Comparison of ENCODE assay signal across 15 cellular contexts in genomic region chr1:7641587-7642417, GRCh38.
DNase-seq lines count a peak whose midpoint lies in the region; ATAC-seq and TF ChIP-seq lines count a peak whose summit lies in the region.
"Had no signal": no experiment of that assay in that cellular context is flagged by ENCODE, and none has a peak within 500 bp of the region (broad histone marks: within the 10 kb centered on the region; RNA-seq: fewer than 3 reads in every experiment).

No MANE protein-coding gene starts in this region.

- H4K8ac ChIP-seq in H9 (replicated peaks; ENCODE audit: insufficient read length, low read depth, low read length): no peak overlapping the region

- no peak overlapping the region for H2BK5ac ChIP-seq in H9 (ENCODE audit: insufficient read length, low read length)

- H3K27ac Mint-ChIP-seq in H9: no peak overlapping the region; a peak in 1 of 7 replicates

- H3K4ac ChIP-seq in H9 (ENCODE audit: low read depth, low read length): no peak overlapping the region

- H3K4me3 ChIP-seq in BLaER1 treated with 17β-estradiol and CSF1 and Interleukin-3, amounts not matched to agents 10 nM and 100 nM: no peak overlapping the region
- H3K4me3 ChIP-seq in kidney epithelial cell (ENCODE audit: low read depth, low read length): no peak overlapping the region
- H3K4me3 ChIP-seq: SJCRH30 had no signal

- H3T11ph ChIP-seq in H9 (ENCODE audit: low read length): no peak overlapping the region

- no peak overlapping the region for H4K5ac ChIP-seq in H9 (ENCODE audit: insufficient read length, low read depth, low read length)

- peaks cover 0 to 5% (median 0%) of the 10 kb centered on the region in 11 experiments; a peak in 2 of 22 replicates for H3K9me3 ChIP-seq in BLaER1 treated with 17β-estradiol and CSF1 and Interleukin-3, amounts not matched to agents 10 nM and 100 nM (replicated peaks in 1 of 11)
- H3K9me3 ChIP-seq in H9 (ENCODE audit: control insufficient read depth, low read depth, low read length): no peaks in the 10 kb centered on the region
- H3K9me3 ChIP-seq: SJCRH30 had no signal

- no peaks in the 10 kb centered on the region for H3K36me3 Mint-ChIP-seq in H9 (ENCODE audit: insufficient read depth in 1 of 3, low read depth in 3 of 3)

- H3K9ac ChIP-seq in BLaER1 treated with 17β-estradiol and CSF1 and Interleukin-3, amounts not matched to agents 10 nM and 100 nM: no peak overlapping the region
- no peak overlapping the region for H3K9ac ChIP-seq in H9 (ENCODE audit: extremely low read depth, insufficient read length, low read length)

- H2BK15ac ChIP-seq in H9 (ENCODE audit: low read depth, low read length): no peak overlapping the region

- no peaks in the 10 kb centered on the region for H3K27me3 ChIP-seq in BLaER1 treated with 17β-estradiol and CSF1 and Interleukin-3, amounts not matched to agents 10 nM and 100 nM
- H3K27me3 ChIP-seq in H9 (ENCODE audit: insufficient read depth, low read length) (no peaks in the 10 kb centered on the region), kidney epithelial cell (ENCODE audit: control insufficient read depth, insufficient read depth, low read length) (no peaks in the 10 kb centered on the region)

- H3K4me3 Mint-ChIP-seq in H9: no peak overlapping the region

- DNase-seq in H9: no peak
- no peak for DNase-seq in kidney epithelial cell (ENCODE audit: low read depth)
- no peak for DNase-seq in SKM-1 (lab: John Stamatoyannopoulos, UW; ENCODE audit: unreplicated experiment)
- no peak for DNase-seq in COR-L47 (lab: John Stamatoyannopoulos, UW)
- DNase-seq: activated CD4-positive, alpha-beta T cell treated with anti-CD3 and anti-CD28 coated beads for 48 hours; activated CD8-positive, alpha-beta memory T cell treated with anti-CD3 and anti-CD28 coated beads, Interleukin-2, amount 50 U/mL, for 48 hours; KBM-7; NCI-H1105 treated with DMSO at 0.1 percent for 48 hours; stimulated activated CD4-positive, alpha-beta T cell treated with anti-CD3 and anti-CD28 coated beads, Interleukin-4, amount 100 ng/mL, for 1 hour; substantia nigra; T1000 had no signal

- H3K14ac ChIP-seq in H9 (ENCODE audit: insufficient read depth, low read length): peak overlapping the region; percentile 54; the same call in 1 of the 2 replicates

- peaks cover 0 to 6% (median 0%) of the 10 kb centered on the region in 11 experiments; a peak in 1 of 22 replicates for H4K20me1 ChIP-seq in BLaER1 treated with 17β-estradiol and CSF1 and Interleukin-3, amounts not matched to agents 10 nM and 100 nM
- peaks cover 5% of the 10 kb centered on the region for H4K20me1 ChIP-seq in H9 (ENCODE audit: control insufficient read depth, insufficient read depth, insufficient read length)

- peaks cover 0 to 47% (median 34%) of the 10 kb centered on the region in 10 experiments; a peak in 17 of 20 replicates for H3K4me1 ChIP-seq in BLaER1 treated with 17β-estradiol and CSF1 and Interleukin-3, amounts not matched to agents 10 nM and 100 nM
- no peaks in the 10 kb centered on the region; the same call in 1 of the 2 replicates for H3K4me1 ChIP-seq in H9 (ENCODE audit: insufficient read depth, low read length)

- peaks cover 2% of the 10 kb centered on the region; the same call in 1 of the 2 replicates for H3K27me3 Mint-ChIP-seq in H9 (ENCODE audit: low read depth)

- no peak overlapping the region for H3K18ac ChIP-seq in H9 (ENCODE audit: insufficient read length, low read depth, low read length)

- no peak overlapping the region for H2BK20ac ChIP-seq in H9 (ENCODE audit: low read depth, low read length, poor library complexity, severe bottlenecking)

- no peaks in the 10 kb centered on the region; a peak in 1 of 5 replicates for H3K9me3 Mint-ChIP-seq in H9

- no peak overlapping the region for H3K56ac ChIP-seq in H9 (ENCODE audit: insufficient read length, low read depth, low read length)

- no peaks in the 10 kb centered on the region for H3K23me2 ChIP-seq in H9 (ENCODE audit: insufficient read length, low read depth, low read length, poor library complexity, severe bottlenecking)

- no peaks in the 10 kb centered on the region for H3K79me2 ChIP-seq in H9 (ENCODE audit: insufficient read depth, low read length)

- H3K4me2 ChIP-seq in BLaER1 treated with 17β-estradiol and CSF1 and Interleukin-3, amounts not matched to agents 10 nM and 100 nM: peak overlapping the region in 9 of 11 experiments; percentile 6 to 57 (median 46); a peak in 14 of 22 replicates
- no peak overlapping the region for H3K4me2 ChIP-seq in H9 (ENCODE audit: insufficient read depth, insufficient read length, low read length)

- H3K4me1 Mint-ChIP-seq in H9: peaks cover 10 to 34% of the 10 kb centered on the region in 2 experiments

- H2AFZ ChIP-seq in H9 (ENCODE audit: low read length): no peak overlapping the region

- no peak overlapping the region for H3K23ac ChIP-seq in H9 (ENCODE audit: insufficient read length, low read depth, low read length)

- H3K27ac ChIP-seq in BLaER1 treated with 17β-estradiol and CSF1 and Interleukin-3, amounts not matched to agents 10 nM and 100 nM: no peak overlapping the region
- H3K27ac ChIP-seq in H9 (ENCODE audit: insufficient read length, low read depth, low read length): no peak overlapping the region
- H3K27ac ChIP-seq: SJCRH30 had no signal

- no peaks in the 10 kb centered on the region for H3K79me1 ChIP-seq in H9 (ENCODE audit: insufficient read depth, low read depth, low read length, poor library complexity, severe bottlenecking)

- ATAC-seq in SK-N-SH treated with all-trans-retinoic acid at 6 μM for 48 hours (peak; percentile 25; the same call in 1 of the 3 replicates), GM18868 (IDR thresholded peaks at IDR 0.05; ENCODE audit: unreplicated experiment) (no peak)

- no peak overlapping the region for H2BK120ac ChIP-seq in H9 (ENCODE audit: low read depth, low read length, poor library complexity, severe bottlenecking)

- no CpG with 5 or more reads among the region's 18 CpGs for WGBS in H9 (ENCODE audit: extremely low coverage, insufficient read length, low lambda C conversion rate)

- no peak overlapping the region for H2BK12ac ChIP-seq in H9 (ENCODE audit: insufficient read length, low read depth, low read length)

- no peak overlapping the region for H2AK5ac ChIP-seq in H9 (ENCODE audit: insufficient read length, low read length)

- no peak overlapping the region for H4K91ac ChIP-seq in H9 (ENCODE audit: insufficient read length, low read depth, low read length)

- TF ChIP-seq CTCF in H9 (conservative IDR thresholded peaks at IDR 0.05): 0 out of 3 replicates have a peak, but pooled peaks have one; percentile 28
- TF ChIP-seq CTCF in kidney epithelial cell (IDR thresholded peaks at IDR 0.05; ENCODE audit: insufficient read depth, low read length, poor library complexity, severe bottlenecking): peak; percentile 24

- H3K36me3 ChIP-seq in BLaER1 treated with 17β-estradiol and CSF1 and Interleukin-3, amounts not matched to agents 10 nM and 100 nM: no peaks in the 10 kb centered on the region
- no peaks in the 10 kb centered on the region for H3K36me3 ChIP-seq in kidney epithelial cell (ENCODE audit: control insufficient read depth, insufficient read depth, low read length)
- H3K36me3 ChIP-seq: SJCRH30 had no signal

TF ChIP-seq in SK-N-SH treated with all-trans-retinoic acid at 6 μM for 48 hours, 23 proteins besides CTCF, POLR2A, EP300 and RAD21 (continues in another document):
- no peak for TF ChIP-seq ZNF70 (CRISPR knock-in tag; IDR thresholded peaks at IDR 0.05)
- no peak for TF ChIP-seq GLIS3 (CRISPR knock-in tag; IDR thresholded peaks at IDR 0.05)
- no peak for TF ChIP-seq ZFP3 (CRISPR knock-in tag; IDR thresholded peaks at IDR 0.05)
- TF ChIP-seq BACH2 (CRISPR knock-in tag; IDR thresholded peaks at IDR 0.05; ENCODE audit: borderline replicate concordance): no peak
- no peak for TF ChIP-seq PPARA (CRISPR knock-in tag; IDR thresholded peaks at IDR 0.05; ENCODE audit: borderline replicate concordance)
- TF ChIP-seq, protein P1, sequence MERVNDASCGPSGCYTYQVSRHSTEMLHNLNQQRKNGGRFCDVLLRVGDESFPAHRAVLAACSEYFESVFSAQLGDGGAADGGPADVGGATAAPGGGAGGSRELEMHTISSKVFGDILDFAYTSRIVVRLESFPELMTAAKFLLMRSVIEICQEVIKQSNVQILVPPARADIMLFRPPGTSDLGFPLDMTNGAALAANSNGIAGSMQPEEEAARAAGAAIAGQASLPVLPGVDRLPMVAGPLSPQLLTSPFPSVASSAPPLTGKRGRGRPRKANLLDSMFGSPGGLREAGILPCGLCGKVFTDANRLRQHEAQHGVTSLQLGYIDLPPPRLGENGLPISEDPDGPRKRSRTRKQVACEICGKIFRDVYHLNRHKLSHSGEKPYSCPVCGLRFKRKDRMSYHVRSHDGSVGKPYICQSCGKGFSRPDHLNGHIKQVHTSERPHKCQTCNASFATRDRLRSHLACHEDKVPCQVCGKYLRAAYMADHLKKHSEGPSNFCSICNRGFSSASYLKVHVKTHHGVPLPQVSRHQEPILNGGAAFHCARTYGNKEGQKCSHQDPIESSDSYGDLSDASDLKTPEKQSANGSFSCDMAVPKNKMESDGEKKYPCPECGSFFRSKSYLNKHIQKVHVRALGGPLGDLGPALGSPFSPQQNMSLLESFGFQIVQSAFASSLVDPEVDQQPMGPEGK (CRISPR knock-in tag; IDR thresholded peaks at IDR 0.05; ENCODE audit: borderline replicate concordance): no peak
- no peak for TF ChIP-seq ISL1 (CRISPR knock-in tag; IDR thresholded peaks at IDR 0.05)
- no peak for TF ChIP-seq CREB5 (CRISPR knock-in tag; IDR thresholded peaks at IDR 0.05; ENCODE audit: low read depth)
